8 cellular contexts compared by ENCODE assay signal in genomic region chr10:102648889-102649752, GRCh38. TPM values are rescaled to one million over a fixed set of nuclear protein-coding genes. Genes with fewer than 3 reads are reported as not detected.
A peak's percentile ranks its signal among the peaks of the same experiment; 100 is the strongest.
DNase-seq lines count a peak whose midpoint lies in the region; ATAC-seq and TF ChIP-seq lines count a peak whose summit lies in the region.

No MANE protein-coding gene starts in this region.

- no peaks in the 10 kb centered on the region for H3K9me3 Mint-ChIP-seq in type B pancreatic cell

- no peaks in the 10 kb centered on the region for H3K27me3 Mint-ChIP-seq in type B pancreatic cell

- no peak for TF ChIP-seq CTCF in type B pancreatic cell (conservative IDR thresholded peaks at IDR 0.05)

- H3K27ac ChIP-seq in cingulate gyrus (ENCODE audit: low read depth, low read length) (peak overlapping the region; percentile 99), mucosa of rectum (ENCODE audit: low read depth in 2 of 2, low read length in 2 of 2) (peak overlapping the region in 1 of 2 donors; percentile 58)

- ATAC-seq in HG03196 (IDR thresholded peaks at IDR 0.05; ENCODE audit: unreplicated experiment) (no peak), GM19035 (IDR thresholded peaks at IDR 0.05; ENCODE audit: unreplicated experiment) (no peak)

- H3K4me3 Mint-ChIP-seq in type B pancreatic cell, result peak overlapping the region; percentile 100

- no peaks in the 10 kb centered on the region for H3K9me3 ChIP-seq in mucosa of rectum (ENCODE audit: control insufficient read depth in 2 of 2, low read length in 2 of 2)

- DNase-seq in stimulated activated CD4-positive, alpha-beta T cell treated with anti-CD3 and anti-CD28 coated beads, Interleukin-1b, Interleukin-23, amount 100 ng/mL, for 48 hours, result peak; percentile 36
- DNase-seq in stimulated activated CD4-positive, alpha-beta T cell treated with anti-CD3 and anti-CD28 coated beads, Interleukin-12 subunit alpha, Interleukin-12 subunit beta, amount 100 ng/mL, for 4 hours, result no peak
- DNase-seq in type B pancreatic cell (ENCODE audit: extremely low spot score, unreplicated experiment) (no peak), CD1c-positive myeloid dendritic cell (ENCODE audit: extremely low spot score) (no peak)

- H3K9ac ChIP-seq in mucosa of rectum (ENCODE audit: low read depth in 1 of 2, low read length in 2 of 2), result peak overlapping the region in 1 of 2 donors; percentile 9

- peaks cover 11 to 15% of the 10 kb centered on the region in 2 donors for H3K36me3 ChIP-seq in mucosa of rectum (ENCODE audit: control insufficient read depth in 2 of 2, insufficient read depth in 2 of 2, low read length in 2 of 2)

- H3K4me3 ChIP-seq in mucosa of rectum (ENCODE audit: low read length in 2 of 2), result peak overlapping the region; percentile 31 to 89

- H3K27ac Mint-ChIP-seq in type B pancreatic cell, result peak overlapping the region; percentile 30

- peaks cover 21% of the 10 kb centered on the region for H3K4me1 Mint-ChIP-seq in type B pancreatic cell (ENCODE audit: unreplicated experiment)

- peaks cover 60 to 62% of the 10 kb centered on the region in 2 donors for H3K4me1 ChIP-seq in mucosa of rectum (ENCODE audit: control insufficient read depth in 2 of 2, insufficient read depth in 2 of 2, low read length in 2 of 2)

- H3K36me3 Mint-ChIP-seq in type B pancreatic cell, result peaks cover 8% of the 10 kb centered on the region

- no peaks in the 10 kb centered on the region for H3K27me3 ChIP-seq in mucosa of rectum (ENCODE audit: control insufficient read depth in 2 of 2, insufficient read depth in 2 of 2, low read length in 2 of 2)

RNA-seq across cellular contexts. Expression of gene TRIM8, which starts 4.8 kb away (rescaled TPM):
- total RNA-seq in type B pancreatic cell (ENCODE audit: low replicate concordance), result 81.6 and 124 TPM in 2 replicates
